16 cellular contexts compared by ENCODE assay signal in the genomic region with DNA sequence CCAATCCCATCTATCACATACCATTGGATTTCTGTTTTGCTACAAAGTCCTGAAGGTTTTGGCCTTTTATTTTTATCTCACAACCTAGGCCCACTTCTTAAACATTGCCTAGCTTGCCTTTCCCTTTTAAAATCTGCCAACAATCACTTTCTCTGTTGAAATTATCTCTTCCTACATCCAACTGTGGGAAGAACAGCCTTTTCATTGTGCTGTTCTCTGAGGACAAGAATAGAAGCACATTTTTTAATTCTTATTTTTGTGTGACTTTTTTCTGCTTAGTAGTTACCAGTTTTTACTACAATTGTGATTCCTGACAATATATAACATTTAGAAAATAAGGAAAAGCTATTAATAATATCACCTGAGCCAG.
"Had no signal": no experiment of that assay in that cellular context is flagged by ENCODE, and none has a peak within 500 bp of the region (broad histone marks: within the 10 kb centered on the region; RNA-seq: fewer than 3 reads in every experiment).

No MANE protein-coding gene starts in this region.

- H3K9me3 ChIP-seq: MG63 had no signal

- H3K27ac ChIP-seq: RWPE1 had no signal

- DNase-seq: KBM-7, NCI-H1092, NCI-H1105 treated with DMSO at 0.1 percent for 48 hours, NCI-H1417 treated with DMSO at 0.1 percent for 48 hours, NCI-H146, NCI-H1694 treated with DMSO at 0.1 percent for 48 hours, NCI-H1930, NCI-H2081, NCI-H2107, NCI-H2227 treated with DMSO at 0.1 percent for 48 hours, NCI-H524, NCI-H774, PC-3, SHP77 had no signal

- H3K4me3 ChIP-seq: MG63 had no signal

- H3K27me3 ChIP-seq: MG63 had no signal

- H3K36me3 ChIP-seq: MG63 had no signal
